8 cellular contexts compared by ENCODE assay signal in genomic region chr3:121750087-121750415, GRCh38. TPM values are rescaled to one million over a fixed set of nuclear protein-coding genes. Genes with fewer than 3 reads are reported as not detected.
A peak's percentile ranks its signal among the peaks of the same experiment; 100 is the strongest.
DNase-seq lines count a peak whose midpoint lies in the region; ATAC-seq and TF ChIP-seq lines count a peak whose summit lies in the region.

No MANE protein-coding gene starts in this region.

- no peaks in the 10 kb centered on the region for H3K27me3 ChIP-seq in CD4-positive, alpha-beta T cell (ENCODE audit: control insufficient read depth, insufficient read depth, low read length)
- H3K27me3 ChIP-seq in OCI-LY3 (ENCODE audit: low read depth, low read length): no peaks in the 10 kb centered on the region
- peaks cover 0 to 4% (median 0%) of the 10 kb centered on the region in 4 donors for H3K27me3 ChIP-seq in esophagus squamous epithelium
- no peaks in the 10 kb centered on the region for H3K27me3 ChIP-seq in prostate gland (replicated peaks; ENCODE audit: insufficient read depth)

- TF ChIP-seq POLR2A in esophagus squamous epithelium (IDR thresholded peaks at IDR 0.05) (no peak), prostate gland (IDR thresholded peaks at IDR 0.05) (no peak)

- CTCF ChIA-PET in CD4-positive, alpha-beta T cell (lab: Charles Lee): interaction anchor here (0.6 to 1.5 kb wide), 2 partner anchors 19 to 29 kb away, joined by 3 read pairs; no protein-coding TSS in a partner anchor

- H3K27me3 Mint-ChIP-seq in CD4-positive, alpha-beta T cell: peaks cover 12% of the 10 kb centered on the region

- H3K9me3 ChIP-seq in CD4-positive, alpha-beta T cell (ENCODE audit: control insufficient read depth, low read length): no peaks in the 10 kb centered on the region
- no peaks in the 10 kb centered on the region for H3K9me3 ChIP-seq in OCI-LY3 (ENCODE audit: insufficient read depth, low read length)
- no peaks in the 10 kb centered on the region for H3K9me3 ChIP-seq in esophagus squamous epithelium
- H3K9me3 ChIP-seq in prostate gland: no peaks in the 10 kb centered on the region

- H3K4me2 ChIP-seq in OCI-LY3 (ENCODE audit: low read length): peak overlapping the region; percentile 85

- H3K4me3 ChIP-seq in OCI-LY3 (ENCODE audit: low read length): peak overlapping the region; percentile 95
- peak overlapping the region; percentile 66 to 99 (median 84) for H3K4me3 ChIP-seq in esophagus squamous epithelium
- H3K4me3 ChIP-seq in prostate gland: peak overlapping the region; percentile 74 to 85

- H3K9ac ChIP-seq in OCI-LY3 (ENCODE audit: low read length): peak overlapping the region; percentile 69

- TF ChIP-seq CTCF in CD4-positive, alpha-beta T cell (IDR thresholded peaks at IDR 0.05): no peak
- TF ChIP-seq CTCF in OCI-LY3 (IDR thresholded peaks at IDR 0.05; ENCODE audit: low read depth, low read length) (no peak), esophagus squamous epithelium (IDR thresholded peaks at IDR 0.05) (no peak), prostate gland (IDR thresholded peaks at IDR 0.05) (no peak)

- no peak for ATAC-seq in CD4-positive, alpha-beta T cell (ENCODE audit: poor library complexity)
- no peak for ATAC-seq in HG03342 (IDR thresholded peaks at IDR 0.05; ENCODE audit: unreplicated experiment)
- ATAC-seq in HG03025 (IDR thresholded peaks at IDR 0.05; ENCODE audit: low FRiP score, unreplicated experiment): no peak

- H3K36me3 Mint-ChIP-seq in CD4-positive, alpha-beta T cell (ENCODE audit: low read depth): no peaks in the 10 kb centered on the region

- no peak overlapping the region for H3K27ac Mint-ChIP-seq in CD4-positive, alpha-beta T cell

- POLR2A ChIA-PET in CD4-positive, alpha-beta T cell (lab: Charles Lee): interaction anchor here (1.0 to 1.9 kb wide), 3 partner anchors 32 to 90 kb away, joined by 3 to 9 read pairs (median 9); partner anchors contain the start of genes EAF2 and IQCB1

- H3K4me3 Mint-ChIP-seq in CD4-positive, alpha-beta T cell: no peak overlapping the region

- H3K9me3 Mint-ChIP-seq in CD4-positive, alpha-beta T cell: no peaks in the 10 kb centered on the region

- no peak overlapping the region for H2AFZ ChIP-seq in OCI-LY3 (ENCODE audit: low read depth, low read length)

- peak overlapping the region; percentile 63 for H3K27ac ChIP-seq in CD4-positive, alpha-beta T cell (ENCODE audit: low read depth, low read length)
- H3K27ac ChIP-seq in OCI-LY3 (ENCODE audit: low read length) (no peak overlapping the region), esophagus squamous epithelium (peak overlapping the region; percentile 84 to 97 (median 96)), prostate gland (peak overlapping the region; percentile 59 to 93)

- intact Hi-C loops in CD4-positive, alpha-beta T cell (cut with DNase I, micrococcal nuclease): loop anchor here in 1 of 2 experiments (2.0 to 10.0 kb wide), 5 partner anchors 87 to 1835 kb away; partner anchors contain the start of genes HACD2, HSPBAP1 and SLC49A4
- intact Hi-C loops in esophagus squamous epithelium (cut with DNase I): no loop called here
- intact Hi-C loops in prostate gland (cut with DNase I): no loop called here

- H3K36me3 ChIP-seq in OCI-LY3 (replicated peaks; ENCODE audit: low read depth, low read length): no peaks in the 10 kb centered on the region
- no peaks in the 10 kb centered on the region for H3K36me3 ChIP-seq in esophagus squamous epithelium
- no peaks in the 10 kb centered on the region for H3K36me3 ChIP-seq in prostate gland

- H3K4me1 Mint-ChIP-seq in CD4-positive, alpha-beta T cell (ENCODE audit: low read depth): no peaks in the 10 kb centered on the region

- DNase-seq in CD4-positive, alpha-beta T cell: no peak
- DNase-seq in esophagus squamous epithelium (lab: John Stamatoyannopoulos, UW) (no peak), prostate gland (ENCODE audit: low spot score) (no peak), NCI-H446 treated with DMSO at 0.1 percent for 48 hours (lab: John Stamatoyannopoulos, UW) (no peak), NCI-H2107 (lab: John Stamatoyannopoulos, UW) (no peak)

- H4K20me1 ChIP-seq in OCI-LY3 (ENCODE audit: insufficient read depth, low read length): peaks cover 5% of the 10 kb centered on the region; the same call in 1 of the 2 replicates

- H3K4me1 ChIP-seq in OCI-LY3 (ENCODE audit: low read length) (peaks cover 26% of the 10 kb centered on the region), esophagus squamous epithelium (peaks cover 14 to 40% (median 26%) of the 10 kb centered on the region in 3 donors), prostate gland (replicated peaks) (peaks cover 6% of the 10 kb centered on the region)

- 1% methylated on average over 9 of the region's 9 CpGs for WGBS in esophagus squamous epithelium, 2 donors
- WGBS in prostate gland: 2% methylated on average over 9 of the region's 9 CpGs

- peaks cover 30% of the 10 kb centered on the region for H3K79me2 ChIP-seq in OCI-LY3 (ENCODE audit: low read length)

RNA-seq across cellular contexts. Expression of gene GOLGB1, which starts 0.5 kb away (rescaled TPM):
- 10 to 100 TPM; 49.8 to 50.2 TPM for total RNA-seq in CD4-positive, alpha-beta T cell
- 10 to 100 TPM; 34.3 to 55.3 (median 37.1) TPM for total RNA-seq in esophagus squamous epithelium
- 100 to 1,000 TPM in 1 of 2 donors, 10 to 100 TPM in 1; 80.3 to 102 TPM for total RNA-seq in prostate gland
